Comparison of ENCODE assay signal across 8 cellular contexts in genomic region chr16:57277586-57277985, GRCh38. TPM values are rescaled to one million over a fixed set of nuclear protein-coding genes. Genes with fewer than 3 reads are reported as not detected.
DNase-seq lines count a peak whose midpoint lies in the region; ATAC-seq and TF ChIP-seq lines count a peak whose summit lies in the region.

No MANE protein-coding gene starts in this region.

- H3K9me3 Mint-ChIP-seq in activated naive CD8-positive, alpha-beta T cell (ENCODE audit: low read depth) = no peaks in the 10 kb centered on the region

- peak; percentile 32 for DNase-seq in GM13977 (ENCODE audit: low spot score)
- DNase-seq in Panc1 (ENCODE audit: low read depth, low spot score) = peak; percentile 68
- DNase-seq in mucosa of descending colon = peak in 1 of 3 donors; percentile 55
- no peak for DNase-seq in NCI-H1930 (lab: John Stamatoyannopoulos, UW)
- DNase-seq in C1 segment of cervical spinal cord (lab: John Stamatoyannopoulos, UW) = no peak
- no peak for DNase-seq in prostate gland (ENCODE audit: low spot score)

- H3K9me3 ChIP-seq in Panc1 (ENCODE audit: control insufficient read depth, insufficient read depth, low read depth, low read length) = no peaks in the 10 kb centered on the region
- H3K9me3 ChIP-seq in mucosa of descending colon = no peaks in the 10 kb centered on the region
- no peaks in the 10 kb centered on the region for H3K9me3 ChIP-seq in prostate gland

- CTCF ChIA-PET in Panc1 (lab: Charles Lee) = no interaction called here

- no peak for TF ChIP-seq CTCF in GM13977 (IDR thresholded peaks at IDR 0.05; ENCODE audit: extremely low read depth, insufficient read depth, missing control alignments)
- no peak for TF ChIP-seq CTCF in Panc1 (IDR thresholded peaks at IDR 0.05)
- no peak for TF ChIP-seq CTCF in mucosa of descending colon (IDR thresholded peaks at IDR 0.05)
- no peak for TF ChIP-seq CTCF in prostate gland (IDR thresholded peaks at IDR 0.05)

- H3K36me3 Mint-ChIP-seq in activated naive CD8-positive, alpha-beta T cell = no peaks in the 10 kb centered on the region

- no peak overlapping the region for H3K27ac ChIP-seq in Panc1 (ENCODE audit: low read length)
- H3K27ac ChIP-seq in prostate gland = no peak overlapping the region

- H3K4me1 ChIP-seq in Panc1 (ENCODE audit: control insufficient read depth, insufficient read depth, low read length) (no peaks in the 10 kb centered on the region), mucosa of descending colon (ENCODE audit: low read depth) (peaks cover 17% of the 10 kb centered on the region), prostate gland (replicated peaks) (no peaks in the 10 kb centered on the region)

- ATAC-seq in Panc1 = no peak; the same call in 1 of the 2 replicates
- peak; percentile 25 for ATAC-seq in mucosa of descending colon
- no peak for ATAC-seq in HG03097 (IDR thresholded peaks at IDR 0.05; ENCODE audit: low FRiP score, unreplicated experiment)

- in situ Hi-C loops in GM13977 (cut with MboI; ENCODE audit: low pct_unique_long_range_greater_than_20kb, low sequenced_read_pairs, unreplicated experiment) (loop anchor here (25.0 kb wide), 1 partner anchor 190 kb away; the partner anchor contains the start of gene CPNE2), Panc1 (cut with HindIII; ENCODE audit: low pct_unique_long_range_greater_than_20kb, low sequenced_read_pairs) (no loop called here)

- POLR2A ChIA-PET in Panc1 (lab: Charles Lee) = no interaction called here

- no peaks in the 10 kb centered on the region for H3K27me3 Mint-ChIP-seq in activated naive CD8-positive, alpha-beta T cell

- WGBS in prostate gland = 67% methylated on average over 1 of the region's 1 CpG

- TF ChIP-seq POLR2A in prostate gland (IDR thresholded peaks at IDR 0.05) = no peak

- H3K36me3 ChIP-seq in Panc1 (ENCODE audit: control insufficient read depth, insufficient read depth, low read length) = no peaks in the 10 kb centered on the region
- H3K36me3 ChIP-seq in mucosa of descending colon (ENCODE audit: low read depth) = no peaks in the 10 kb centered on the region
- H3K36me3 ChIP-seq in prostate gland = no peaks in the 10 kb centered on the region

- H3K4me1 Mint-ChIP-seq in activated naive CD8-positive, alpha-beta T cell (ENCODE audit: low read depth) = peaks cover 28% of the 10 kb centered on the region

- H3K27me3 ChIP-seq in Panc1 (ENCODE audit: control insufficient read depth, insufficient read depth, low read length) = no peaks in the 10 kb centered on the region
- no peaks in the 10 kb centered on the region for H3K27me3 ChIP-seq in prostate gland (replicated peaks; ENCODE audit: insufficient read depth)

- intact Hi-C loops in Panc1 (cut with micrococcal nuclease; ENCODE audit: unreplicated experiment) (no loop called here), mucosa of descending colon (cut with DNase I, micrococcal nuclease) (no loop called here), prostate gland (cut with DNase I) (no loop called here)

- H3K4me3 ChIP-seq in Panc1 (ENCODE audit: low read depth in 2 of 2, low read length in 2 of 2) = no peak overlapping the region
- no peak overlapping the region for H3K4me3 ChIP-seq in mucosa of descending colon
- no peak overlapping the region for H3K4me3 ChIP-seq in prostate gland

- no TSS peak for BruUV-seq in Panc1 (replicated peaks; lab: Mats Ljungman, UMichigan)

- H3K4me3 Mint-ChIP-seq in activated naive CD8-positive, alpha-beta T cell = peak overlapping the region; percentile 19

- peak overlapping the region; percentile 55 for H3K27ac Mint-ChIP-seq in activated naive CD8-positive, alpha-beta T cell

RNA-seq across cellular contexts. Expression of gene PLLP, which starts 6.9 kb away (rescaled TPM):
- 0.72 TPM for total RNA-seq in Panc1 (2021; ENCODE audit: unreplicated experiment)
- polyA plus RNA-seq in Panc1 (2012; ENCODE audit: insufficient read length) = 5.0 TPM
- total RNA-seq in mucosa of descending colon = 1 to 10 TPM; 2.8 to 8.6 (median 4.3) TPM
- total RNA-seq in prostate gland = 10 to 100 TPM; 28.6 to 52.5 TPM

RNA-seq across cellular contexts. Expression of gene ARL2BP, which starts 32.5 kb away (rescaled TPM):
- total RNA-seq in Panc1 (2021; ENCODE audit: unreplicated experiment) (47.7 TPM), mucosa of descending colon (10 to 100 TPM; 29.2 to 39.7 (median 35.4) TPM), prostate gland (10 to 100 TPM; 62.3 to 81.4 TPM)
- polyA plus RNA-seq in Panc1 (2012; ENCODE audit: insufficient read length) = 45.3 TPM

Comparison
In these comparisons a context has a peak if more than half of its experiments do, and no peak if none do; other contexts are left out.
1. DNase-seq: peak in GM13977 (single experiment) and Panc1 (single experiment); none in NCI-H1930 (0 of 2), C1 segment of cervical spinal cord (0 of 14) and prostate gland (single experiment).